In genomic region chr4:7973545-7973981, GRCh38 we compare ENCODE assay signal across 9 cellular contexts. TPM values are rescaled to one million over a fixed set of nuclear protein-coding genes. Genes with fewer than 3 reads are reported as not detected.
DNase-seq lines count a peak whose midpoint lies in the region; ATAC-seq and TF ChIP-seq lines count a peak whose summit lies in the region.
"Had no signal": no experiment of that assay in that cellular context is flagged by ENCODE, and none has a peak within 500 bp of the region (broad histone marks: within the 10 kb centered on the region; RNA-seq: fewer than 3 reads in every experiment).

No MANE protein-coding gene starts in this region.

- H3K4me3 ChIP-seq in stomach (no peak overlapping the region), thyroid gland (replicated peaks in 1 of 3) (no peak overlapping the region)

- no peaks in the 10 kb centered on the region for H3K9me3 ChIP-seq in stomach
- H3K9me3 ChIP-seq in thyroid gland = no peaks in the 10 kb centered on the region

- H3K4me1 ChIP-seq in stomach = peaks cover 25 to 59% (median 32%) of the 10 kb centered on the region in 4 donors
- peaks cover 15 to 49% of the 10 kb centered on the region in 2 donors for H3K4me1 ChIP-seq in thyroid gland

- TF ChIP-seq EP300 in stomach (IDR thresholded peaks at IDR 0.05) = no peak

- CTCF ChIA-PET in T-cell (lab: Charles Lee) = no interaction called here

- no peaks in the 10 kb centered on the region for H3K27me3 Mint-ChIP-seq in T-cell

- DNase-seq in ELR (ENCODE audit: low read depth) (peak; percentile 83), T-cell (no peak), renal cortical epithelial cell (ENCODE audit: low read depth) (peak; percentile 89), stomach (no peak), NOMO-1 treated with dmso at 0.1 percent for 144 hours (lab: John Stamatoyannopoulos, UW; ENCODE audit: unreplicated experiment) (no peak), thyroid gland (no peak)
- DNase-seq: MM.1S had no signal

- H3K27me3 ChIP-seq in stomach = no peaks in the 10 kb centered on the region
- H3K27me3 ChIP-seq in thyroid gland = no peaks in the 10 kb centered on the region

- H3K27ac ChIP-seq in stomach (peak overlapping the region in 1 of 5 donors; percentile 5), thyroid gland (no peak overlapping the region)

- 67 to 82% (median 78%) methylated on average over 10 of the region's 10 CpGs for WGBS in stomach, 5 donors
- 68 to 84% methylated on average over 5 to 10 of the region's 10 CpGs for WGBS in thyroid gland, 2 donors

- ATAC-seq in T-cell (replicated peaks in 1 of 4) (no peak), esophagus mucosa (peak; percentile 41)
- ATAC-seq: activated CD4-positive, CD25-positive, alpha-beta regulatory T cell treated with anti-CD3 and anti-CD28 coated beads, Interleukin-2, amount 50 U/mL, for 24 hours had no signal

- H3K36me3 ChIP-seq in stomach (no peaks in the 10 kb centered on the region), thyroid gland (no peaks in the 10 kb centered on the region)

- no peak for TF ChIP-seq POLR2A in stomach (IDR thresholded peaks at IDR 0.05)
- TF ChIP-seq POLR2A in thyroid gland (IDR thresholded peaks at IDR 0.05) = no peak

- peaks cover 31 to 51% (median 34%) of the 10 kb centered on the region in 3 donors for H3K4me1 Mint-ChIP-seq in T-cell

- H3K4me3 Mint-ChIP-seq in T-cell = no peak overlapping the region

- H3K9me3 Mint-ChIP-seq in T-cell = no peaks in the 10 kb centered on the region

- peak overlapping the region; percentile 80 to 83 for H3K27ac Mint-ChIP-seq in T-cell

- no peaks in the 10 kb centered on the region for H3K36me3 Mint-ChIP-seq in T-cell

- POLR2A ChIA-PET in T-cell (lab: Charles Lee) = interaction anchor here in 1 of 2 donors (0.6 kb wide), 1 partner anchor 142 kb away, joined by 5 read pairs; no protein-coding TSS in a partner anchor

- TF ChIP-seq CTCF in stomach (IDR thresholded peaks at IDR 0.05) = no peak
- no peak for TF ChIP-seq CTCF in thyroid gland (IDR thresholded peaks at IDR 0.05)

- intact Hi-C loops in stomach (cut with DNase I; ENCODE audit: low total_unique reads) = no loop called here
- intact Hi-C loops in thyroid gland (cut with DNase I) = no loop called here

RNA-seq across cellular contexts. Expression of gene AFAP1, which starts 33.9 kb away (rescaled TPM):
- total RNA-seq in T-cell (10 to 100 TPM in 4 of 5 donors, 1 to 10 TPM in 1; 4.8 to 34.8 (median 20.3) TPM), esophagus mucosa (5.5 TPM), renal cortical epithelial cell (20.0 and 27.2 TPM in 2 replicates), stomach (10 to 100 TPM in 4 of 5 donors, 1 to 10 TPM in 1; 7.6 to 88.9 (median 22.2) TPM), thyroid gland (10 to 100 TPM; 12.3 to 33.3 (median 26.2) TPM)
- 1 to 10 TPM; 4.1 to 5.4 (median 5.3) TPM for polyA plus RNA-seq in stomach

Comparison
In these comparisons a context has a peak if more than half of its experiments do, and no peak if none do; other contexts are left out.
1. DNase-seq: peak in ELR (single experiment) and renal cortical epithelial cell (single experiment); none in T-cell (0 of 34), stomach (single experiment), NOMO-1 treated with dmso at 0.1 percent for 144 hours (single experiment) and thyroid gland (0 of 2).